Comparison of ENCODE assay signal across 10 cellular contexts in the genomic region with DNA sequence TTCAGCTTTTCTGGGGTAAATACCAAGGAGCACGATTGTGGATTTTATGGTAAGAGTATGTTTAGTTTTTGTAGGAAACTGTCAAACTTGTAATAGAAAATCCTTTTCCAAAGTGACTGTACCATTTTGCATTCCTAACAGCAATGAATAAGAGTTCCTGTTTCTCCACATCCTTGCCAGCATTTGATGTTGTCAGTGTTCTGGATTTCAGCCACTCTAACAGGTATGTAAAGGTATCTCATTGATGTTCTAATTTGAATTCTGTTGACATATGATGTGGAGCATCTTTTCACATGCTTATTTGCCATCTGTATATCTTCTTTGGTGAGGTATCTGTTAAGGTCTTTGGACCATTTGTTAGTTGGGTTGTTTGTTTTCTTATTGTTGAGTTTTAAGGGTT.
"Had no signal": no experiment of that assay in that cellular context is flagged by ENCODE, and none has a peak within 500 bp of the region (broad histone marks: within the 10 kb centered on the region; RNA-seq: fewer than 3 reads in every experiment).

No MANE protein-coding gene starts in this region.

- H3K9ac ChIP-seq: GM23248 had no signal

- DNase-seq: GM23248, GOT3, H7, H9, HCEC 1CT, HFFc6 had no signal

- H3K36me3 ChIP-seq: HAP-1 had no signal

- FAIRE-seq: H1 had no signal

- H3K4me3 Mint-ChIP-seq: GM23338, H9, HFFc6 had no signal

- H3K9me3 ChIP-seq: HAP-1 had no signal

- H3K4me3 ChIP-seq: GM23248, GM23338, HAP-1 had no signal

- ATAC-seq: GM23338, HCT116 had no signal

- H3K27ac ChIP-seq: GM23248 had no signal

- H3K9me3 Mint-ChIP-seq: GM23338, HFFc6 had no signal

- H3K27ac Mint-ChIP-seq: GM23338, H9, HFFc6 had no signal

- H3K4me2 ChIP-seq: GM23338 had no signal

- H3K4me1 ChIP-seq: HAP-1 had no signal

- H2AFZ ChIP-seq: GM23248, GM23338 had no signal
